Comparison of ENCODE assay signal across 8 cellular contexts in the genomic region with DNA sequence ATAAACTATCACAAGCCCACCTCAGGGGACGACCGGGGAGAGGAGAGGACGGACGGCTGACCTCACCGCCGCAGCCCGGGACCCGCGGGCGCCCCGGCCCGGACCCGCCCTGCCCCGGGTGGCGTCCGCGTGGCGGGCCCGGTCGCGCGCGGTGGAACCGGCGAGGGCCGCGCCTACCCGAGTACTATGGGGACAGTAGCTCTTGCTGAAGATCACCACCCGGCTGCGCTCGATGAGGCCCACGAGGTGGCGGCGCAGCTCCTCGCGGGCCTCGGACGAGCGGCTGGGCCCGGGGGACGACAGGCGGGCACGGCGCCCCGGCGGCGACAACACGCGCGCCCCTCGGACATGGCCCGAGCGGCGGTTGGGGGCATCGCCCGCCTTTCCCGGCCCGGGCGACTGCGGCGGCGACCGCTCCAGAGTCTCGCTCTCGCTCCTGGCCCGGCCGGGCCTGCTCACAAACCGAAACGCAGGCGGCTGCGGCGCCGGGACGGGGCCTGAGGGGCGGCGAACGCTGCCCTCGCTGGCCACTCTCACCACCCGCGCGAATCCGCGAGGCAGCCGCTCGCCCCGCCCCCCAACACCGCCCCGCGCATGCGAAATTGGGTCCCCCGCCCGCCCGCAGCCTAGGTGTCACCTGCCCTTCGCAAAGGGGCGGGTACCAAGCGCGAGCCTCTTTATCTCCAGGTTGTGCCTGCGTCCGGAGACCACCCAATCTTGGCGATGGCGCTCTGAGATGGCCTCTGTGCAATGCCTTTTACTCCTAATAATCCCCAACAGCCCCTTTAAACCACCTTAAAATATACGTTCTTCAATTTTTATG. TPM values are rescaled to one million over a fixed set of nuclear protein-coding genes. Genes with fewer than 3 reads are reported as not detected.
DNase-seq lines count a peak whose midpoint lies in the region; ATAC-seq and TF ChIP-seq lines count a peak whose summit lies in the region.

A gene (minus strand): TSS at position 554 of the 823 bp plus-strand sequence.

- H3K27me3 Mint-ChIP-seq in IgD-negative memory B cell (peaks cover 33% of the 10 kb centered on the region), glutamatergic neuron (ENCODE audit: unreplicated experiment) (peaks cover 2% of the 10 kb centered on the region)

- H3K4me1 ChIP-seq in SJCRH30, result no peaks in the 10 kb centered on the region

- peak within 1 kb of the TSS; percentile 58 for H3K4me3 ChIP-seq in SJCRH30

- no peaks in the 10 kb centered on the region for H3K36me3 Mint-ChIP-seq in IgD-negative memory B cell
- no peaks in the 10 kb centered on the region for H3K36me3 Mint-ChIP-seq in activated naive CD4-positive, alpha-beta T cell treated with anti-CD3 and anti-CD28 coated beads, Interleukin-2, amount 50 U/mL, for 72 hours
- H3K36me3 Mint-ChIP-seq in glutamatergic neuron (ENCODE audit: unreplicated experiment), result peaks cover 7% of the 10 kb centered on the region

- H3K9me3 ChIP-seq in SJCRH30 (replicated peaks), result no peaks in the 10 kb centered on the region

- peaks cover 1 to 13% (median 5%) of the 10 kb centered on the region in 3 donors for H3K4me1 Mint-ChIP-seq in IgD-negative memory B cell
- peaks cover 3% of the 10 kb centered on the region for H3K4me1 Mint-ChIP-seq in glutamatergic neuron (ENCODE audit: low read depth, unreplicated experiment)

- H3K4me3 Mint-ChIP-seq in IgD-negative memory B cell (peak within 1 kb of the TSS; percentile 84 to 94 (median 92)), glutamatergic neuron (ENCODE audit: unreplicated experiment) (peak within 1 kb of the TSS; percentile 86)

- DNase-seq in CD1c-positive myeloid dendritic cell (ENCODE audit: extremely low spot score) (peak; percentile 59), SJCRH30 (peak; percentile 30 to 34), glutamatergic neuron (peak; percentile 71), omental fat pad (ENCODE audit: low spot score) (peak; percentile 58)
- peak; percentile 78 to 83 for DNase-seq in activated naive CD4-positive, alpha-beta T cell treated with anti-CD3 and anti-CD28 coated beads, Interleukin-2, amount 50 U/mL, for 72 hours (ENCODE audit: low spot score in 2 of 2)

- TF ChIP-seq CTCF in glutamatergic neuron (IDR thresholded peaks at IDR 0.05; ENCODE audit: partially characterized antibody, unreplicated experiment) (no peak), omental fat pad (IDR thresholded peaks at IDR 0.05) (no peak), subcutaneous adipose tissue (IDR thresholded peaks at IDR 0.05; ENCODE audit: low read depth) (no peak)

- H3K27ac Mint-ChIP-seq in IgD-negative memory B cell (peak within 1 kb of the TSS in 1 of 3 donors; percentile 55), glutamatergic neuron (ENCODE audit: unreplicated experiment) (no peak within 1 kb of the TSS)
- peak within 1 kb of the TSS; percentile 55 to 72 for H3K27ac Mint-ChIP-seq in activated naive CD4-positive, alpha-beta T cell treated with anti-CD3 and anti-CD28 coated beads, Interleukin-2, amount 50 U/mL, for 72 hours

- no peaks in the 10 kb centered on the region for H3K36me3 ChIP-seq in SJCRH30

- no peaks in the 10 kb centered on the region for H3K9me3 Mint-ChIP-seq in IgD-negative memory B cell
- peaks cover 0 to 5% of the 10 kb centered on the region in 2 donors for H3K9me3 Mint-ChIP-seq in activated naive CD4-positive, alpha-beta T cell treated with anti-CD3 and anti-CD28 coated beads, Interleukin-2, amount 50 U/mL, for 72 hours
- H3K9me3 Mint-ChIP-seq in glutamatergic neuron (ENCODE audit: unreplicated experiment), result peaks cover 4% of the 10 kb centered on the region

- ATAC-seq in activated naive CD4-positive, alpha-beta T cell treated with anti-CD3 and anti-CD28 coated beads, Interleukin-2, amount 50 U/mL, for 72 hours, result peak; percentile 96 to 97
- ATAC-seq in omental fat pad (ENCODE audit: low FRiP score) (peak; percentile 96), HG02623 (IDR thresholded peaks at IDR 0.05; ENCODE audit: unreplicated experiment) (no peak)

- no peak within 1 kb of the TSS for H3K27ac ChIP-seq in SJCRH30

- H3K27me3 ChIP-seq in SJCRH30, result no peaks in the 10 kb centered on the region

RNA-seq across cellular contexts. Expression of the gene that starts here (rescaled TPM):
- 0.28 TPM for polyA plus RNA-seq in IgD-negative memory B cell
- total RNA-seq in SJCRH30 (2014; rRNA removed; shearing (Covaris generic)), result 2.3 and 2.7 TPM in 2 replicates
- 1 to 10 TPM; 2.3 to 3.2 TPM for total RNA-seq in activated naive CD4-positive, alpha-beta T cell treated with anti-CD3 and anti-CD28 coated beads, Interleukin-2, amount 50 U/mL, for 72 hours
- total RNA-seq in glutamatergic neuron (ENCODE audit: unreplicated experiment) (1.8 TPM), omental fat pad (10 to 100 TPM in 1 of 4 donors, 1 to 10 TPM in 3; 6.4 to 12.5 (median 8.3) TPM), subcutaneous adipose tissue (10 to 100 TPM; 10.9 to 19.2 (median 13.4) TPM)
